In the genomic region with DNA sequence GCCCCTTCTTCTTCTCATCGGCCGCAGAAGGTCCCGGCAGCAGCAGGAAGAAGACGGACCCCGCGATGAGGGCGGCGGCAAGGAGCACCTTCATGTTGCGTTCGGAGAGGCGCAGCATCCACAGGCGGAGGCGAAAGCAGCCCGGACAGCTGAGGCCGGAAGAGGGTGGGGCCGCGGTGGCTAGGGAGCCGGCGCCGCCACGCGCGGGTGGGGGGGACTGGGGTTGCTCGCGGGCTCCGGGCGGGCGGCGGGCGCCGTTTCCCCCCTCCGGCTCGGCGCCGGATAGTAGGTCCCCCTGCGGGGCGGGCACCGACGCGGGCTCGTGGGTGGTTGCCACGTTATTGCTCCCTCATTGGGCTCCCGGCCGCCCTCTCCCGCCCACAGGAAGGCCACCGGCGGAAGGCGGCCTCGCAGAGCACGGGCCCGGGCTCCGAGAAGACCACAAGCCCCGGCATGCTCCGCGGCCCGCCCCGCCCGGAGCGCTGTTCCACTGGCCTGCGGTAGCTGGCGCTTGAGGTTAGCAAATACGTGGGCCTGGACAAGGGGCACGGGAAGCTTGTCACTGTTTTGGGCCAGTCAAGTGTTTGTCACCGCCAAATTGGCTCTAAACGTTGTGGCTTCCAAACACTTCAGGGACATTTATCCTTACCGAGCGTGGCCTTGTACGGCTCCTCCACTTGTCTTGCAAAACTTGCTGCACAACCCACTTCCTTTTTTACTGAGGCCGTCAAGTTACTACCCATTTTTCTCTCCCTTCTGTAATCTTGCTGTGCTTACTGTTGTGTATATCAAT, we compare ENCODE assay signal across 8 cellular contexts. TPM values are rescaled to one million over a fixed set of nuclear protein-coding genes. Genes with fewer than 3 reads are reported as not detected.
DNase-seq lines count a peak whose midpoint lies in the region; ATAC-seq and TF ChIP-seq lines count a peak whose summit lies in the region.

A gene (minus strand): TSS at position 154 of the 793 bp plus-strand sequence. CDS start 36 bp downstream, at position 118.

- H3K9me3 Mint-ChIP-seq in T-helper 1 cell treated with Interleukin-12 subunit alpha and Interleukin-12 subunit beta and Interleukin-4 antibody, amounts not matched to agents 30 μg/mL and 1 μg/mL, for 36 hours = no peaks in the 10 kb centered on the region

- peak within 1 kb of the TSS; percentile 98 for H3K27ac Mint-ChIP-seq in T-helper 1 cell treated with Interleukin-12 subunit alpha and Interleukin-12 subunit beta and Interleukin-4 antibody, amounts not matched to agents 30 μg/mL and 1 μg/mL, for 36 hours

- peak within 1 kb of the TSS; percentile 84 to 86 for H3K27ac ChIP-seq in uterus

- peak within 1 kb of the TSS; percentile 65 to 87 for H3K4me3 ChIP-seq in uterus

- TF ChIP-seq CTCF in uterus (IDR thresholded peaks at IDR 0.05) = peak; percentile 55 to 57 (median 56)

- peaks cover 0 to 10% of the 10 kb centered on the region in 2 donors for H3K4me1 ChIP-seq in uterus

- peak; percentile 75 for DNase-seq in NCI-H1694 (lab: John Stamatoyannopoulos, UW)
- DNase-seq in amygdala (lab: John Stamatoyannopoulos, UW) = peak; percentile 68 to 99 (median 97)
- peak; percentile 100 for DNase-seq in left ventricle myocardium superior
- peak; percentile 92 for DNase-seq in pulmonary artery endothelial cell (ENCODE audit: low read depth, low spot score)
- peak; percentile 97 to 98 for DNase-seq in uterus

- H3K9me3 ChIP-seq in uterus = no peaks in the 10 kb centered on the region

- TF ChIP-seq POLR2A in GM15510 (IDR thresholded peaks at IDR 0.05; ENCODE audit: borderline replicate concordance, extremely low read depth, insufficient read length) = peak; percentile 94
- peak; percentile 54 to 81 for TF ChIP-seq POLR2A in uterus (IDR thresholded peaks at IDR 0.05)

- H3K4me3 Mint-ChIP-seq in T-helper 1 cell treated with Interleukin-12 subunit alpha and Interleukin-12 subunit beta and Interleukin-4 antibody, amounts not matched to agents 30 μg/mL and 1 μg/mL, for 36 hours = peak within 1 kb of the TSS; percentile 93

- peak; percentile 92 for ATAC-seq in HG02885 (IDR thresholded peaks at IDR 0.05; ENCODE audit: poor library complexity, unreplicated experiment)
- ATAC-seq in left ventricle myocardium superior = peak; percentile 95

- H3K4me1 Mint-ChIP-seq in T-helper 1 cell treated with Interleukin-12 subunit alpha and Interleukin-12 subunit beta and Interleukin-4 antibody, amounts not matched to agents 30 μg/mL and 1 μg/mL, for 36 hours (ENCODE audit: low read depth) = peaks cover 44% of the 10 kb centered on the region

- H3K27me3 ChIP-seq in uterus = no peaks in the 10 kb centered on the region

- H3K36me3 Mint-ChIP-seq in T-helper 1 cell treated with Interleukin-12 subunit alpha and Interleukin-12 subunit beta and Interleukin-4 antibody, amounts not matched to agents 30 μg/mL and 1 μg/mL, for 36 hours (ENCODE audit: low read depth) = peaks cover 32% of the 10 kb centered on the region

- no peaks in the 10 kb centered on the region for H3K27me3 Mint-ChIP-seq in T-helper 1 cell treated with Interleukin-12 subunit alpha and Interleukin-12 subunit beta and Interleukin-4 antibody, amounts not matched to agents 30 μg/mL and 1 μg/mL, for 36 hours (ENCODE audit: low read depth)

- intact Hi-C loops in left ventricle myocardium superior (cut with micrococcal nuclease) (no loop called here), uterus (cut with DNase I; ENCODE audit: low total_unique reads) (no loop called here)

- H3K36me3 ChIP-seq in uterus = no peaks in the 10 kb centered on the region

RNA-seq across cellular contexts. Expression of the gene that starts here (rescaled TPM):
- total RNA-seq in left ventricle myocardium superior (106 TPM), pulmonary artery endothelial cell (928 and 1,026 TPM in 2 replicates), uterus (100 to 1,000 TPM; 309 to 914 (median 465) TPM)

Comparison
In these comparisons a context has a peak if more than half of its experiments do, and no peak if none do; other contexts are left out.
1. Peak in every context shown above with its lines: DNase-seq, ATAC-seq, H3K4me3 ChIP-seq and H3K27ac ChIP-seq.